8 cellular contexts compared by ENCODE assay signal in genomic region chr16:54282202-54282922, GRCh38. TPM values are rescaled to one million over a fixed set of nuclear protein-coding genes. Genes with fewer than 3 reads are reported as not detected.
DNase-seq lines count a peak whose midpoint lies in the region; ATAC-seq and TF ChIP-seq lines count a peak whose summit lies in the region.

No MANE protein-coding gene starts in this region.

- peaks cover 29% of the 10 kb centered on the region for H3K36me3 Mint-ChIP-seq in brain

- H3K36me3 ChIP-seq in HAP-1 (replicated peaks), result no peaks in the 10 kb centered on the region
- no peaks in the 10 kb centered on the region for H3K36me3 ChIP-seq in aorta (ENCODE audit: control insufficient read depth in 1 of 2, insufficient read depth in 2 of 2, low read length in 1 of 2)

- CTCF ChIA-PET in AG04449 (lab: Yijun Ruan, JAX), result interaction anchor here (0.8 to 7.5 kb wide), 17 partner anchors 12 to 1089 kb away, joined by 3 to 42 read pairs (median 4); partner anchors contain the start of gene IRX5

- TF ChIP-seq CTCF in AG04449 (IDR thresholded peaks at IDR 0.05; ENCODE audit: insufficient read depth, low read length, missing control alignments) (peak; percentile 71), brain (conservative IDR thresholded peaks at IDR 0.05) (peak; percentile 68 to 92)

- H3K4me1 ChIP-seq in HAP-1 (no peaks in the 10 kb centered on the region), aorta (ENCODE audit: control insufficient read depth in 1 of 2, insufficient read depth in 2 of 2, low read length in 2 of 2) (no peaks in the 10 kb centered on the region)

- H3K4me1 Mint-ChIP-seq in brain, result peaks cover 45% of the 10 kb centered on the region

- H3K4me3 ChIP-seq in AG04449 (ENCODE audit: low read depth, low read length) (peak overlapping the region; percentile 76), HAP-1 (no peak overlapping the region), aorta (ENCODE audit: low read length in 2 of 2) (no peak overlapping the region)

- POLR2A ChIA-PET in AG04449 (lab: Yijun Ruan, JAX), result no interaction called here

- peak overlapping the region in 2 of 5 experiments; percentile 87 to 98 for H3K27ac Mint-ChIP-seq in brain

- no peaks in the 10 kb centered on the region for H3K9me3 ChIP-seq in HAP-1
- H3K9me3 ChIP-seq in aorta (ENCODE audit: control insufficient read depth, low read length), result no peaks in the 10 kb centered on the region

- peaks cover 0 to 11% (median 3%) of the 10 kb centered on the region in 5 experiments for H3K9me3 Mint-ChIP-seq in brain

- in situ Hi-C loops in HAP-1 (cut with MboI; ENCODE audit: low sequenced_read_pairs), result loop anchor here (10.0 to 25.0 kb wide), 3 partner anchors 520 to 980 kb away; partner anchors contain the start of gene IRX5

- ATAC-seq in left colon (peak; percentile 62), aorta (ENCODE audit: low FRiP score) (no peak), GM21576 (IDR thresholded peaks at IDR 0.05; ENCODE audit: unreplicated experiment) (no peak), HG03097 (IDR thresholded peaks at IDR 0.05; ENCODE audit: low FRiP score, unreplicated experiment) (no peak)

- DNase-seq in AG04449 (ENCODE audit: low read depth, low spot score), result no peak
- DNase-seq in HAP-1 (ENCODE audit: low spot score in 2 of 2), result peak; percentile 19 to 77
- DNase-seq in left colon, result peak in 1 of 2 donors; percentile 58
- peak; percentile 58 to 84 for DNase-seq in aorta
- DNase-seq in SW 1271 (lab: John Stamatoyannopoulos, UW), result no peak

- H3K27me3 ChIP-seq in HAP-1 (ENCODE audit: low read depth) (no peaks in the 10 kb centered on the region), aorta (ENCODE audit: control insufficient read depth in 1 of 2, insufficient read depth in 2 of 2, low read length in 1 of 2) (no peaks in the 10 kb centered on the region)

- 18 to 22% methylated on average over 39 to 42 of the region's 42 CpGs for WGBS in aorta, 2 donors

- intact Hi-C loops in left colon (cut with DNase I, micrococcal nuclease), result no loop called here
- intact Hi-C loops in aorta (cut with DNase I), result loop anchor here (5.0 to 10.0 kb wide), 3 partner anchors 352 to 975 kb away; no protein-coding TSS in a partner anchor

- peaks cover 95% of the 10 kb centered on the region for H3K27me3 Mint-ChIP-seq in brain

- peak overlapping the region; percentile 39 to 94 (median 57) for H3K4me3 Mint-ChIP-seq in brain

- H3K27ac ChIP-seq in aorta (ENCODE audit: low read depth in 1 of 2, low read length in 2 of 2), result no peak overlapping the region

RNA-seq across cellular contexts. Expression of gene IRX3, which starts 4.2 kb away (rescaled TPM):
- 58.7 TPM for polyA plus RNA-seq in brain (ENCODE audit: insufficient read depth, low read depth, low replicate concordance)
- under 1 TPM; 0.20 to 0.31 TPM for total RNA-seq in left colon
- total RNA-seq in aorta, result 1 to 10 TPM; 1.4 to 6.7 TPM
- polyA plus RNA-seq in aorta, result under 1 TPM; 0.38 to 0.49 TPM

Comparison
In these comparisons a context has a peak if more than half of its experiments do, and no peak if none do; other contexts are left out.
1. DNase-seq: peak in HAP-1 (2 of 2) and aorta (2 of 2); none in AG04449 (single experiment) and SW 1271 (0 of 2).
2. intact Hi-C loops: an anchor here in aorta (5.0 to 10.0 kb wide); none called in left colon.